12 cellular contexts compared by ENCODE assay signal in the genomic region with DNA sequence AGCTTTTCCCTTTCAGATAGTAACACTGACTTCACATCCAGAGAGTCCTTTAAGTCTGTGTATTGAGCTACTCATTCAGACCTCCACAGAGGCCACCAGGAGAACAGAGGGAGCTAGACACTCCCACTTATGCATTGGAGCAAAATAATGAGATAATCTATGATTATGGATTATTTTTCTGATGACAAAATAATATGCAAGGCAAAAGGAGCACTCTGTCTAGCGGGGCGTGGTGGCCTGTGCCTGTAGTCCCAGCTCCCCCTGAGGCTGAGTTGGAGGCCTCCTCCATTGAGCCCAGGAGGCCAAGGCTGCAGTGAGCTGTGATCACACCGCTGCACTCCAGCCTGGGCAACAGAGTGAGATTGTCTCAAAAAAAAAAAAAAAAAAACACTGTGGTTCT. TPM values are rescaled to one million over a fixed set of nuclear protein-coding genes. Genes with fewer than 3 reads are reported as not detected.
DNase-seq lines count a peak whose midpoint lies in the region; ATAC-seq and TF ChIP-seq lines count a peak whose summit lies in the region.
"Had no signal": no experiment of that assay in that cellular context is flagged by ENCODE, and none has a peak within 500 bp of the region (broad histone marks: within the 10 kb centered on the region; RNA-seq: fewer than 3 reads in every experiment).

No MANE protein-coding gene starts in this region.

- peaks cover 22% of the 10 kb centered on the region for H3K4me1 ChIP-seq in upper lobe of right lung
- peaks cover 15% of the 10 kb centered on the region for H3K4me1 ChIP-seq in effector memory CD4-positive, alpha-beta T cell (ENCODE audit: control insufficient read depth, insufficient read depth, low read length, poor library complexity, severe bottlenecking)

- H3K27ac Mint-ChIP-seq in activated naive CD8-positive, alpha-beta T cell: peak overlapping the region; percentile 28
- H3K27ac Mint-ChIP-seq in activated naive CD8-positive, alpha-beta T cell treated with anti-CD3 and anti-CD28 coated beads for 36 hours: no peak overlapping the region
- H3K27ac Mint-ChIP-seq in nephron: peak overlapping the region; percentile 100
- no peak overlapping the region for H3K27ac Mint-ChIP-seq in activated CD8-positive, alpha-beta memory T cell treated with anti-CD3 and anti-CD28 coated beads, Interleukin-2, amount 10 ng/mL, durations not matched to agents 7 days and 5 days
- H3K27ac Mint-ChIP-seq: activated naive CD8-positive, alpha-beta T cell treated with anti-CD3 and anti-CD28 coated beads, Interleukin-2, amount 10 ng/mL, durations not matched to agents 7 days and 5 days had no signal

- no peaks in the 10 kb centered on the region for H3K27me3 Mint-ChIP-seq in activated naive CD8-positive, alpha-beta T cell
- no peaks in the 10 kb centered on the region for H3K27me3 Mint-ChIP-seq in activated naive CD8-positive, alpha-beta T cell treated with anti-CD3 and anti-CD28 coated beads for 36 hours
- no peaks in the 10 kb centered on the region for H3K27me3 Mint-ChIP-seq in nephron (ENCODE audit: low read depth)
- peaks cover 20% of the 10 kb centered on the region for H3K27me3 Mint-ChIP-seq in activated CD8-positive, alpha-beta memory T cell treated with anti-CD3 and anti-CD28 coated beads, Interleukin-2, amount 10 ng/mL, durations not matched to agents 7 days and 5 days

- no peak overlapping the region for H3K4me3 Mint-ChIP-seq in activated naive CD8-positive, alpha-beta T cell
- H3K4me3 Mint-ChIP-seq in activated naive CD8-positive, alpha-beta T cell treated with anti-CD3 and anti-CD28 coated beads for 36 hours: no peak overlapping the region
- H3K4me3 Mint-ChIP-seq in nephron: peak overlapping the region; percentile 91 to 96 (median 95)
- H3K4me3 Mint-ChIP-seq in activated CD8-positive, alpha-beta memory T cell treated with anti-CD3 and anti-CD28 coated beads, Interleukin-2, amount 10 ng/mL, durations not matched to agents 7 days and 5 days: no peak overlapping the region
- H3K4me3 Mint-ChIP-seq: activated naive CD8-positive, alpha-beta T cell treated with anti-CD3 and anti-CD28 coated beads, Interleukin-2, amount 10 ng/mL, durations not matched to agents 7 days and 5 days had no signal

- intact Hi-C loops in upper lobe of right lung (cut with DNase I): no loop called here

- no peaks in the 10 kb centered on the region for H3K36me3 ChIP-seq in upper lobe of right lung
- H3K36me3 ChIP-seq in effector memory CD4-positive, alpha-beta T cell (ENCODE audit: control insufficient read depth, insufficient read depth, low read length): no peaks in the 10 kb centered on the region

- H3K36me3 Mint-ChIP-seq in activated naive CD8-positive, alpha-beta T cell: no peaks in the 10 kb centered on the region
- H3K36me3 Mint-ChIP-seq in activated naive CD8-positive, alpha-beta T cell treated with anti-CD3 and anti-CD28 coated beads for 36 hours: no peaks in the 10 kb centered on the region
- no peaks in the 10 kb centered on the region for H3K36me3 Mint-ChIP-seq in nephron (ENCODE audit: low read depth)
- H3K36me3 Mint-ChIP-seq in activated CD8-positive, alpha-beta memory T cell treated with anti-CD3 and anti-CD28 coated beads, Interleukin-2, amount 10 ng/mL, durations not matched to agents 7 days and 5 days: peaks cover 1% of the 10 kb centered on the region

- H3K4me3 ChIP-seq in coronary artery (no peak overlapping the region), upper lobe of right lung (no peak overlapping the region)
- H3K4me3 ChIP-seq in effector memory CD4-positive, alpha-beta T cell (ENCODE audit: insufficient read depth, low read depth, low read length, poor library complexity, severe bottlenecking): no peak overlapping the region

- DNase-seq in activated naive CD8-positive, alpha-beta T cell treated with anti-CD3 and anti-CD28 coated beads for 36 hours: no peak
- DNase-seq in coronary artery (ENCODE audit: low spot score) (no peak), upper lobe of right lung (no peak)
- DNase-seq in activated CD8-positive, alpha-beta memory T cell treated with anti-CD3 and anti-CD28 coated beads, Interleukin-2, amount 10 ng/mL, durations not matched to agents 7 days and 5 days: no peak
- DNase-seq in effector memory CD4-positive, alpha-beta T cell: no peak
- DNase-seq: activated naive CD8-positive, alpha-beta T cell treated with anti-CD3 and anti-CD28 coated beads, Interleukin-2, amount 10 ng/mL, durations not matched to agents 7 days and 5 days; GF-D8; NCI-H510A; SK-N-SH had no signal

- CTCF ChIA-PET in activated CD8-positive, alpha-beta memory T cell treated with anti-CD3 and anti-CD28 coated beads, Interleukin-2, amount 10 ng/mL, durations not matched to agents 7 days and 5 days (lab: Charles Lee): interaction anchor here (1.1 kb wide), 1 partner anchor 214 kb away, joined by 5 read pairs; a partner anchor contains a TSS

- no peaks in the 10 kb centered on the region for H3K27me3 ChIP-seq in upper lobe of right lung
- H3K27me3 ChIP-seq in effector memory CD4-positive, alpha-beta T cell (replicated peaks; ENCODE audit: control insufficient read depth, insufficient read depth, low read length, poor library complexity, severe bottlenecking): no peaks in the 10 kb centered on the region

- no peaks in the 10 kb centered on the region for H3K9me3 Mint-ChIP-seq in activated naive CD8-positive, alpha-beta T cell (ENCODE audit: low read depth)
- no peaks in the 10 kb centered on the region for H3K9me3 Mint-ChIP-seq in activated naive CD8-positive, alpha-beta T cell treated with anti-CD3 and anti-CD28 coated beads for 36 hours
- no peaks in the 10 kb centered on the region for H3K9me3 Mint-ChIP-seq in nephron
- H3K9me3 Mint-ChIP-seq in activated CD8-positive, alpha-beta memory T cell treated with anti-CD3 and anti-CD28 coated beads, Interleukin-2, amount 10 ng/mL, durations not matched to agents 7 days and 5 days (ENCODE audit: low read depth): no peaks in the 10 kb centered on the region
- H3K9me3 Mint-ChIP-seq: activated naive CD8-positive, alpha-beta T cell treated with anti-CD3 and anti-CD28 coated beads, Interleukin-2, amount 10 ng/mL, durations not matched to agents 7 days and 5 days had no signal

- H3K27ac ChIP-seq in coronary artery (peak overlapping the region; percentile 96), upper lobe of right lung (peak overlapping the region; percentile 99)
- H3K27ac ChIP-seq in effector memory CD4-positive, alpha-beta T cell (ENCODE audit: insufficient read depth, low read length, poor library complexity, severe bottlenecking): no peak overlapping the region

- ATAC-seq in upper lobe of right lung (no peak), GM21390 (IDR thresholded peaks at IDR 0.05; ENCODE audit: unreplicated experiment) (no peak)
- no peak for ATAC-seq in activated CD8-positive, alpha-beta memory T cell treated with anti-CD3 and anti-CD28 coated beads, Interleukin-2, amount 10 ng/mL, durations not matched to agents 7 days and 5 days

- no peaks in the 10 kb centered on the region for H3K9me3 ChIP-seq in upper lobe of right lung
- H3K9me3 ChIP-seq in effector memory CD4-positive, alpha-beta T cell (ENCODE audit: control insufficient read depth, low read length): no peaks in the 10 kb centered on the region
- H3K9me3 ChIP-seq: SK-N-SH had no signal

- TF ChIP-seq CTCF in coronary artery (IDR thresholded peaks at IDR 0.05): no peak
- TF ChIP-seq CTCF in nephron (IDR thresholded peaks at IDR 0.05; ENCODE audit: unreplicated experiment in 3 of 3): no peak
- TF ChIP-seq CTCF in upper lobe of right lung (IDR thresholded peaks at IDR 0.05): no peak

- peaks cover 25% of the 10 kb centered on the region for H3K4me1 Mint-ChIP-seq in activated naive CD8-positive, alpha-beta T cell (ENCODE audit: low read depth)
- peaks cover 21% of the 10 kb centered on the region for H3K4me1 Mint-ChIP-seq in activated naive CD8-positive, alpha-beta T cell treated with anti-CD3 and anti-CD28 coated beads for 36 hours
- H3K4me1 Mint-ChIP-seq in nephron: peaks cover 21% of the 10 kb centered on the region
- peaks cover 18% of the 10 kb centered on the region for H3K4me1 Mint-ChIP-seq in activated CD8-positive, alpha-beta memory T cell treated with anti-CD3 and anti-CD28 coated beads, Interleukin-2, amount 10 ng/mL, durations not matched to agents 7 days and 5 days

RNA-seq across cellular contexts. Expression of gene ROCK2, which starts 1.7 kb away (rescaled TPM):
- 10 to 100 TPM; 12.6 to 12.7 TPM for total RNA-seq in activated naive CD8-positive, alpha-beta T cell treated with anti-CD3 and anti-CD28 coated beads for 36 hours
- 63.5 TPM for total RNA-seq in upper lobe of right lung
- 10 to 100 TPM; 19.4 to 22.3 TPM for total RNA-seq in activated CD8-positive, alpha-beta memory T cell treated with anti-CD3 and anti-CD28 coated beads, Interleukin-2, amount 10 ng/mL, durations not matched to agents 7 days and 5 days

Comparison
In these comparisons a context has a peak if more than half of its experiments do, and no peak if none do; other contexts are left out.
1. H3K27ac Mint-ChIP-seq: peak in activated naive CD8-positive, alpha-beta T cell (single experiment) and nephron (3 of 3); none in activated naive CD8-positive, alpha-beta T cell treated with anti-CD3 and anti-CD28 coated beads for 36 hours (single experiment) and activated CD8-positive, alpha-beta memory T cell treated with anti-CD3 and anti-CD28 coated beads, Interleukin-2, amount 10 ng/mL, durations not matched to agents 7 days and 5 days (single experiment).
2. H3K4me3 Mint-ChIP-seq: peak in nephron (3 of 3); none in activated naive CD8-positive, alpha-beta T cell (single experiment), activated naive CD8-positive, alpha-beta T cell treated with anti-CD3 and anti-CD28 coated beads for 36 hours (single experiment) and activated CD8-positive, alpha-beta memory T cell treated with anti-CD3 and anti-CD28 coated beads, Interleukin-2, amount 10 ng/mL, durations not matched to agents 7 days and 5 days (single experiment).